Comparison of ENCODE assay signal across 10 cellular contexts in the genomic region with DNA sequence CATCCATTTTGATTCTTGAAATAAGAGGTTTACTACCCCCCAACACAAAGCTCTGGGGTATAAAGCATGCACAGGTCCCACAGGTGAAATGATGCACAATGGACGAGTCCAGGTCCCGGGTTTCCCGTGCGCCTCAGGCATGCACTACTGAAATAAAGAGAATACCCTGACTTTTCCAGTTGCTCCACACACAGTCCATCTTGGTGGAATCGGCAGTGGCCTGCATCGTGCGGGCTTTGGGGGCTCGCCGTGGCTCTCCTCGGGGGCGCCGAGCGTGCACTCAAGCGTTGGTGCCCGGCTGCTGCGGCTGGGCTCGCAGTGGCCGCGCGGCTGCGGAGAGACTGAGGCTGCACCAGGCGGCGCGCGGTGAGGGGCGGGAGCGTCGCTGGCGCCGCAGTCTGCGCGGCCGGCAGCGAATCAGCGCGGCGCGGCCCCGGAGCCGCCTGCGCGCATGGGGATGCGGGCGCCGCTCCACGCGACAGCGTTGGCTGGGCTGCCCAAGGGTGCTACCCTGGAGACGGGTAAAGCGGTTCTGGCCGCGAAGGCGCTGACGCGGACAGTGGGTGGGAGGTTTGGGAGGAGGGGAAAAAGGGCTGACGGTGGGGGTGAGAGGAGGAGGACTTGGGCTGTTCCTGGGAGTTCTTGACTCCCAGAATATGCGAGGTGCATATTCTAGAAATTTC. TPM values are rescaled to one million over a fixed set of nuclear protein-coding genes. Genes with fewer than 3 reads are reported as not detected.
DNase-seq lines count a peak whose midpoint lies in the region; ATAC-seq, FAIRE-seq and TF ChIP-seq lines count a peak whose summit lies in the region.
"Had no signal": no experiment of that assay in that cellular context is flagged by ENCODE, and none has a peak within 500 bp of the region (broad histone marks: within the 10 kb centered on the region; RNA-seq: fewer than 3 reads in every experiment).

No MANE protein-coding gene starts in this region.

- H3K4me2 ChIP-seq in IMR-90 (ENCODE audit: low read depth, low read length) = peak overlapping the region; percentile 71
- peak overlapping the region; percentile 10 for H3K4me2 ChIP-seq in keratinocyte (ENCODE audit: control insufficient read depth, extremely low read depth, insufficient read depth, low read depth, low read length)
- no peak overlapping the region for H3K4me2 ChIP-seq in Karpas-422 (ENCODE audit: low read depth, low read length, poor library complexity, severe bottlenecking)

- H3K4me1 ChIP-seq in ACC112 (ENCODE audit: control insufficient read depth, insufficient read depth, low read length, unreplicated experiment) = no peaks in the 10 kb centered on the region
- no peaks in the 10 kb centered on the region for H3K4me1 ChIP-seq in IMR-90 (ENCODE audit: control insufficient read depth, insufficient read depth, low read length)
- H3K4me1 ChIP-seq in adipocyte (ENCODE audit: control insufficient read depth, insufficient read depth, low read length) = peaks cover 4% of the 10 kb centered on the region
- H3K4me1 ChIP-seq in keratinocyte (ENCODE audit: control insufficient read depth, extremely low read depth, insufficient read depth, low read length) = no peaks in the 10 kb centered on the region
- H3K4me1 ChIP-seq in tibial artery = peaks cover 0 to 27% (median 8%) of the 10 kb centered on the region in 4 donors
- no peaks in the 10 kb centered on the region for H3K4me1 ChIP-seq in Karpas-422 (ENCODE audit: low read length)

- H3K9me3 ChIP-seq in IMR-90 (ENCODE audit: control insufficient read depth, insufficient read depth, low read length) (no peaks in the 10 kb centered on the region), adipocyte (ENCODE audit: control insufficient read depth, low read length) (peaks cover 3% of the 10 kb centered on the region), keratinocyte (ENCODE audit: control insufficient read depth, low read depth, low read length) (no peaks in the 10 kb centered on the region), tibial artery (no peaks in the 10 kb centered on the region), Karpas-422 (ENCODE audit: low read length) (no peaks in the 10 kb centered on the region)

- WGBS in IMR-90 (ENCODE audit: extremely low coverage in 2 of 2, insufficient read length in 1 of 2), 2 experiments = 7% methylated on average over 26 of the region's 57 CpGs; no CpG with 5 or more reads in 1 of the 2 experiments

- H4K8ac ChIP-seq in IMR-90 (ENCODE audit: low read depth in 2 of 2, low read length in 2 of 2) = no peak overlapping the region

- peaks cover 84% of the 10 kb centered on the region for H3K27me3 ChIP-seq in ACC112 (ENCODE audit: insufficient read depth, low read length)
- H3K27me3 ChIP-seq in IMR-90 (ENCODE audit: control insufficient read depth, insufficient read depth, low read length) = peaks cover 11% of the 10 kb centered on the region
- peaks cover 23% of the 10 kb centered on the region for H3K27me3 ChIP-seq in adipocyte (replicated peaks; ENCODE audit: control insufficient read depth, insufficient read depth, low read length)
- peaks cover 35% of the 10 kb centered on the region for H3K27me3 ChIP-seq in keratinocyte (ENCODE audit: control insufficient read depth, extremely low read depth, insufficient read depth, low read length)
- no peaks in the 10 kb centered on the region for H3K27me3 ChIP-seq in tibial artery
- no peaks in the 10 kb centered on the region for H3K27me3 ChIP-seq in Karpas-422 (ENCODE audit: low read length)

- no peaks in the 10 kb centered on the region for H3K79me2 ChIP-seq in ACC112 (ENCODE audit: control insufficient read depth, insufficient read depth, low read length, unreplicated experiment)
- H3K79me2 ChIP-seq in keratinocyte (ENCODE audit: control insufficient read depth, insufficient read depth, low read length) = no peaks in the 10 kb centered on the region
- no peaks in the 10 kb centered on the region for H3K79me2 ChIP-seq in Karpas-422 (ENCODE audit: low read length)

- H4K20me1 ChIP-seq in IMR-90 (ENCODE audit: insufficient read depth, low read length) (no peaks in the 10 kb centered on the region), keratinocyte (ENCODE audit: control insufficient read depth, extremely low read depth, insufficient read depth, low read length) (no peaks in the 10 kb centered on the region), Karpas-422 (ENCODE audit: insufficient read depth, low read depth, low read length) (no peaks in the 10 kb centered on the region)

- H3K27ac ChIP-seq in ACC112 (ENCODE audit: low read depth, low read length) = no peak overlapping the region
- H3K27ac ChIP-seq in IMR-90 (ENCODE audit: insufficient read depth, low read length) = no peak overlapping the region
- H3K27ac ChIP-seq in keratinocyte (ENCODE audit: control insufficient read depth, insufficient read depth, low read length) = no peak overlapping the region
- peak overlapping the region; percentile 13 to 19 for H3K27ac ChIP-seq in tibial artery
- H3K27ac ChIP-seq in Karpas-422 (ENCODE audit: low read length) = no peak overlapping the region

- DNase-seq in IMR-90 = no peak
- peak; percentile 1 for DNase-seq in adipocyte (ENCODE audit: low read depth)
- DNase-seq in keratinocyte (ENCODE audit: low read depth, low spot score) = no peak
- DNase-seq in tibial artery = peak in 1 of 2 donors; percentile 79
- DNase-seq in Karpas-422 = no peak
- DNase-seq: activated B cell treated with CpG ODN at 0.5 μM for 24 hours had no signal

- no peak overlapping the region for H3K23ac ChIP-seq in IMR-90 (ENCODE audit: low read depth, low read length)

- in situ Hi-C loops in IMR-90 (cut with MboI; ENCODE audit: low sequenced_read_pairs) = no loop called here

- no peaks in the 10 kb centered on the region for H3K9me2 ChIP-seq in Karpas-422 (replicated peaks; ENCODE audit: insufficient read depth, low read length)

- H4K5ac ChIP-seq in IMR-90 (ENCODE audit: low read depth, low read length) = no peak overlapping the region

- TF ChIP-seq CTCF in IMR-90 (conservative IDR thresholded peaks at IDR 0.05; ENCODE audit: low read depth, low read length) (no peak), keratinocyte (optimal IDR thresholded peaks at IDR 0.05 in 1 of 3, IDR thresholded peaks at IDR 0.05 in 1 of 3, conservative IDR thresholded peaks at IDR 0.05 in 1 of 3; ENCODE audit: extremely low read depth in 1 of 3, insufficient read depth in 2 of 3, low read length in 3 of 3) (no peak), tibial artery (IDR thresholded peaks at IDR 0.05) (peak in 1 of 2 experiments; percentile 13)

- no peak overlapping the region for H2AK9ac ChIP-seq in IMR-90 (replicated peaks; ENCODE audit: low read depth, low read length, poor library complexity)

- H2BK120ac ChIP-seq in IMR-90 (ENCODE audit: low read depth, low read length) = no peak overlapping the region

- CTCF ChIA-PET in IMR-90 (lab: Yijun Ruan, JAX) = no interaction called here

- POLR2A ChIA-PET in IMR-90 (lab: Charles Lee; ENCODE audit: unreplicated experiment) = no interaction called here

- H2AK5ac ChIP-seq in IMR-90 (ENCODE audit: low read depth, low read length) = no peak overlapping the region

- no peak for FAIRE-seq in keratinocyte (lab: Jason Lieb, UNC)

- H3K9ac ChIP-seq in IMR-90 (ENCODE audit: low read depth, low read length) (no peak overlapping the region), adipocyte (ENCODE audit: low read length) (no peak overlapping the region), keratinocyte (ENCODE audit: control insufficient read depth, extremely low read depth, insufficient read depth, low read length) (no peak overlapping the region), Karpas-422 (ENCODE audit: low read length) (no peak overlapping the region)

- H2AFZ ChIP-seq in ACC112 (ENCODE audit: low read length, unreplicated experiment) = no peak overlapping the region
- peak overlapping the region; percentile 83 for H2AFZ ChIP-seq in IMR-90 (replicated peaks; ENCODE audit: low read length, poor library complexity)
- H2AFZ ChIP-seq in keratinocyte (ENCODE audit: control insufficient read depth, low read length) = no peak overlapping the region
- no peak overlapping the region for H2AFZ ChIP-seq in Karpas-422 (ENCODE audit: low read length)

- H3K56ac ChIP-seq in IMR-90 (ENCODE audit: extremely low read depth, insufficient read depth, low read length) = no peak overlapping the region

- no peak overlapping the region for H2BK20ac ChIP-seq in IMR-90 (ENCODE audit: low read depth, low read length)

- no peak overlapping the region for H3K18ac ChIP-seq in IMR-90 (ENCODE audit: low read depth, low read length)

- H3K14ac ChIP-seq in IMR-90 (replicated peaks; ENCODE audit: low read depth, low read length) = no peak overlapping the region

- no TSS peak for BruUV-seq in IMR-90 (replicated peaks; lab: Mats Ljungman, UMichigan)

- TF ChIP-seq POLR2A in IMR-90 (IDR thresholded peaks at IDR 0.05; ENCODE audit: low read depth, low read length) = no peak

- H3K4me3 ChIP-seq in ACC112 (ENCODE audit: low read depth, low read length) (peak overlapping the region; percentile 66), IMR-90 (ENCODE audit: insufficient read depth, low read depth, low read length) (0 out of 2 replicates have a peak overlapping the region, but pooled peaks have one; percentile 16), adipocyte (ENCODE audit: low read length) (peak overlapping the region; percentile 73), keratinocyte (ENCODE audit: control insufficient read depth in 2 of 3, extremely low read depth in 1 of 3, insufficient read depth in 2 of 3, low read depth in 1 of 3, low read length in 3 of 3) (no peak overlapping the region), tibial artery (peak overlapping the region; percentile 51 to 54), Karpas-422 (ENCODE audit: low read length) (no peak overlapping the region)

- no peaks in the 10 kb centered on the region for H3K79me1 ChIP-seq in IMR-90 (ENCODE audit: low read depth in 1 of 2, low read length in 2 of 2)

- H2BK5ac ChIP-seq in IMR-90 (ENCODE audit: low read depth, low read length, poor library complexity, severe bottlenecking) = no peak overlapping the region

- TF ChIP-seq RAD21 in IMR-90 (IDR thresholded peaks at IDR 0.05; ENCODE audit: low read length) = no peak

- intact Hi-C loops in IMR-90 (cut with micrococcal nuclease) (no loop called here), tibial artery (cut with DNase I; ENCODE audit: low total_unique reads) (no loop called here)

- no peak overlapping the region for H3K4ac ChIP-seq in IMR-90 (ENCODE audit: low read depth, low read length)

- dilution Hi-C loops in IMR-90 (cut with HindIII; ENCODE audit: low sequenced_read_pairs, unreplicated experiment) = no loop called here
- dilution Hi-C loops in keratinocyte (cut with MboI; ENCODE audit: extremely low pct_ligation_motif_present, low sequenced_read_pairs) = no loop called here

- ATAC-seq in IMR-90 (ENCODE audit: low read depth) (peak; percentile 91), GM19395 (IDR thresholded peaks at IDR 0.05; ENCODE audit: unreplicated experiment) (no peak), GM18520 (IDR thresholded peaks at IDR 0.05; ENCODE audit: unreplicated experiment) (no peak)

- no peak overlapping the region for H2BK15ac ChIP-seq in IMR-90 (ENCODE audit: low read depth, low read length)

- H3K36me3 ChIP-seq in ACC112 (ENCODE audit: insufficient read depth, low read length) (no peaks in the 10 kb centered on the region), IMR-90 (ENCODE audit: control insufficient read depth, insufficient read depth, low read length) (no peaks in the 10 kb centered on the region), adipocyte (ENCODE audit: control insufficient read depth, insufficient read depth, low read length, severe bottlenecking) (no peaks in the 10 kb centered on the region), keratinocyte (ENCODE audit: control insufficient read depth in 2 of 2, extremely low read depth in 1 of 2, insufficient read depth in 2 of 2, low read length in 2 of 2) (no peaks in the 10 kb centered on the region), tibial artery (no peaks in the 10 kb centered on the region), Karpas-422 (ENCODE audit: insufficient read depth, low read length) (no peaks in the 10 kb centered on the region)

- H4K91ac ChIP-seq in IMR-90 (ENCODE audit: insufficient read depth, low read depth, low read length) = no peak overlapping the region

- H3K9me1 ChIP-seq in IMR-90 (ENCODE audit: insufficient read depth, low read length) (no peaks in the 10 kb centered on the region), keratinocyte (ENCODE audit: control insufficient read depth, extremely low read depth, insufficient read depth, low read length) (no peaks in the 10 kb centered on the region)

RNA-seq across cellular contexts. Expression of a gene that starts 53.8 kb away (rescaled TPM):
- total RNA-seq in IMR-90 (2012; rRNA removed) = not detected in 2 replicates
- polyA plus RNA-seq in IMR-90 (2012; rRNA removed) (not detected in 2 replicates), keratinocyte (not detected in 3 replicates)
- polyA plus RNA-seq in IMR-90 (2012; cell fraction: cytosol; rRNA removed) = not detected in 2 replicates
- not detected in 2 replicates for polyA plus RNA-seq in IMR-90 (2012; cell fraction: nucleus; rRNA removed; ENCODE audit: low replicate concordance)
- not detected for polyA plus RNA-seq in keratinocyte (2011; ENCODE audit: low read depth)
- polyA plus RNA-seq in keratinocyte (2011; cell fraction: cytosol; rRNA removed) = not detected in 2 replicates
- polyA plus RNA-seq in keratinocyte (2011; cell fraction: nucleus; rRNA removed) = not detected in 2 replicates
- polyA plus RNA-seq in keratinocyte (2012; ENCODE audit: low replicate concordance) = not detected in 2 replicates
- not detected in 3 replicates for polyA minus RNA-seq in keratinocyte
- not detected for polyA minus RNA-seq in keratinocyte (2011; cell fraction: cytosol; rRNA and poly(A)+ RNA removed)
- not detected in 2 replicates for polyA minus RNA-seq in keratinocyte (2011; cell fraction: nucleus; rRNA and poly(A)+ RNA removed)
- total RNA-seq in Karpas-422 (2014; rRNA removed; shearing (Covaris generic); ENCODE audit: low replicate concordance) = not detected in 2 replicates
- total RNA-seq: activated B cell treated with CpG ODN at 0.5 μM for 24 hours, renal cortical epithelial cell had no signal

Comparison
In these comparisons a context has a peak if more than half of its experiments do, and no peak if none do; other contexts are left out.
1. H3K27ac ChIP-seq: peak in tibial artery (2 of 2); none in ACC112 (single experiment), IMR-90 (single experiment), keratinocyte (single experiment) and Karpas-422 (single experiment).
2. H3K4me3 ChIP-seq: peak in ACC112 (single experiment), IMR-90 (single experiment), adipocyte (single experiment) and tibial artery (2 of 2); none in keratinocyte (0 of 3) and Karpas-422 (single experiment).